ENCODE assay signal across 27 cellular contexts in genomic region chr12:125061229-125061628, GRCh38.
"Had no signal": no experiment of that assay in that cellular context is flagged by ENCODE, and none has a peak within 500 bp of the region (broad histone marks: within the 10 kb centered on the region; RNA-seq: fewer than 3 reads in every experiment).

No MANE protein-coding gene starts in this region.

- H3K9me3 ChIP-seq: stomach, suprapubic skin, testis, thoracic aorta, thyroid gland, tibial artery, tibial nerve, transverse colon, upper lobe of left lung, upper lobe of right lung, uterus, vagina had no signal

- DNase-seq: stimulated activated CD4-positive, alpha-beta T cell treated with anti-CD3 and anti-CD28 coated beads, Interleukin-2, amount 100 ng/mL, for 48 hours; stimulated activated CD4-positive, alpha-beta T cell treated with anti-CD3 and anti-CD28 coated beads, Interleukin-4, amount 100 ng/mL, for 1 hour; stimulated activated CD4-positive, alpha-beta T cell treated with anti-CD3 and anti-CD28 coated beads, Interleukin-4, amount 100 ng/mL, for 24 hours; stimulated activated CD4-positive, alpha-beta T cell treated with anti-CD3 and anti-CD28 coated beads, Interleukin-4, amount 100 ng/mL, for 4 hours; stimulated activated CD8-positive, alpha-beta memory T cell treated with anti-CD3 and anti-CD28 coated beads, Interleukin-4, amount 100 ng/mL, for 48 hours; stimulated activated naive B cell treated with anti-CD40 and anti-IgM and Interleukin-4, amounts not matched to agents 10 μg/mL and 1 μg/mL and 100 μg/mL, for 72 hours; stimulated activated naive CD4-positive, alpha-beta T cell; stimulated activated naive CD4-positive, alpha-beta T cell treated with Interleukin-2 at 50 U/mL for 16 hours; stimulated activated naive CD8-positive, alpha-beta T cell treated with anti-CD3 and anti-CD28 coated beads, Interleukin-15, amount 100 ng/mL, for 72 hours; stimulated activated naive CD8-positive, alpha-beta T cell treated with anti-CD3 and anti-CD28 coated beads, Interleukin-15, Interleukin-2, amounts not matched to agents 100 U/mL and 50 U/mL, for 24 hours; stomach; substantia nigra; testis; thyroid gland; tibial artery; transverse colon; trophoblast cell; upper lobe of left lung; upper lobe of right lung; uterus had no signal

- H3K4me1 ChIP-seq: testis had no signal

- H3K27ac ChIP-seq: stomach, suprapubic skin, testis, thoracic aorta, thyroid gland, tibial artery, tibial nerve, transverse colon, upper lobe of left lung, upper lobe of right lung, uterus, vagina had no signal

- H3K4me3 ChIP-seq: stomach, suprapubic skin, testis, thoracic aorta, thyroid gland, tibial artery, tibial nerve, transverse colon, upper lobe of left lung, upper lobe of right lung, uterus, vagina had no signal

- H3K36me3 ChIP-seq: stomach, suprapubic skin, thoracic aorta, thyroid gland, tibial artery, tibial nerve, transverse colon, upper lobe of left lung, upper lobe of right lung, uterus, vagina had no signal

- FAIRE-seq: urothelium cell line had no signal

- H3K27me3 ChIP-seq: stomach, suprapubic skin, testis, thyroid gland, tibial nerve, transverse colon, upper lobe of left lung, upper lobe of right lung, uterus, vagina had no signal

- ATAC-seq: stimulated activated effector memory CD8-positive, alpha-beta T cell treated with anti-CD3 and anti-CD28 coated beads, Interleukin-12 subunit alpha, Interleukin-12 subunit beta, amount 100 ng/mL, for 72 hours; stimulated activated memory B cell treated with anti-CD40 and anti-IgM and Interleukin-4, amounts not matched to agents 10 μg/mL and 1 μg/mL and 100 μg/mL, for 72 hours; stimulated activated naive B cell treated with anti-CD40 and anti-IgM and Interleukin-4, amounts not matched to agents 10 μg/mL and 1 μg/mL and 100 μg/mL, for 72 hours; stimulated activated naive CD8-positive, alpha-beta T cell treated with anti-CD3 and anti-CD28 coated beads, Interleukin-15, amount 100 ng/mL, for 72 hours; stimulated activated naive CD8-positive, alpha-beta T cell treated with anti-CD3 and anti-CD28 coated beads, Interleukin-15, Interleukin-2, amounts not matched to agents 100 U/mL and 50 U/mL, for 24 hours; upper lobe of right lung had no signal
